Comparison of ENCODE assay signal across 17 cellular contexts in the genomic region with DNA sequence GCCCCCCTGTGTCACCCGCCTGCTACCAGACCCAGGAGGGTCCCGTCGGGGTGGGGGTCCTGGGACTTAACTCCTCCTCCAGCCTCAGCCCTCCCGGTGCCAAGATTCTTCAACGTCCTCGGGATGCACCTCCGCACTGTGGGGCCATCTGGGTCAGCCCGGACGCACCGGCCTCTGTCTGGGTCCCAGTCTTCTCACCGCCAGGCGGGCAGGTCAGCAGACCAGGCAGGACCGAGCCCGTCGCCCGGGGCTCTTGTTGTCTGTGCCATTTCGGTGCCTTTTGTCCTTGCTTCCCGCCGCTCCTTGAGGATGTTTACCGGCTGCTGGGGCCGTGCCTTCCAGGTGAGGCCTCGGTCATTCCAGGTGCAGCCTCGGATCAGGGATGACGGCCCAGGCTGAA. TPM values are rescaled to one million over a fixed set of nuclear protein-coding genes. Genes with fewer than 3 reads are reported as not detected.
DNase-seq lines count a peak whose midpoint lies in the region; ATAC-seq and TF ChIP-seq lines count a peak whose summit lies in the region.
"Had no signal": no experiment of that assay in that cellular context is flagged by ENCODE, and none has a peak within 500 bp of the region (broad histone marks: within the 10 kb centered on the region; RNA-seq: fewer than 3 reads in every experiment).

No MANE protein-coding gene starts in this region.

- H3K4me3 ChIP-seq in SK-N-SH (ENCODE audit: low read depth in 2 of 2, low read length in 1 of 2) (no peak overlapping the region), HUES6 (ENCODE audit: low read depth, low read length) (no peak overlapping the region), endodermal cell (ENCODE audit: low read length) (no peak overlapping the region), osteoblast (ENCODE audit: insufficient read depth, low read length) (no peak overlapping the region)
- H3K4me3 ChIP-seq: BLaER1, GM23248 had no signal

- H4K20me1 ChIP-seq in SK-N-SH (ENCODE audit: insufficient read depth), result no peaks in the 10 kb centered on the region
- no peaks in the 10 kb centered on the region for H4K20me1 ChIP-seq in osteoblast (ENCODE audit: insufficient read depth, low read length)
- H4K20me1 ChIP-seq: BLaER1 had no signal

- CTCF ChIA-PET in SK-N-SH (lab: Yijun Ruan, JAX), result no interaction called here

- ATAC-seq in SK-N-SH treated with all-trans-retinoic acid at 6 μM for 48 hours, result no peak; the same call in 2 of the 3 replicates
- no peak for ATAC-seq in effector memory CD8-positive, alpha-beta T cell (replicated peaks)
- ATAC-seq: HCT116 had no signal

- no peaks in the 10 kb centered on the region for H3K36me3 ChIP-seq in SK-N-SH (replicated peaks in 1 of 2; ENCODE audit: control insufficient read depth in 1 of 2, insufficient read depth in 2 of 2, low read length in 1 of 2)
- no peaks in the 10 kb centered on the region for H3K36me3 ChIP-seq in HUES6 (ENCODE audit: control insufficient read depth, insufficient read depth, low read length)
- no peaks in the 10 kb centered on the region for H3K36me3 ChIP-seq in endodermal cell (ENCODE audit: control insufficient read depth, insufficient read depth, low read length)
- no peaks in the 10 kb centered on the region for H3K36me3 ChIP-seq in osteoblast (ENCODE audit: insufficient read depth, low read length)
- H3K36me3 ChIP-seq: BLaER1 had no signal

- WGBS in SK-N-SH (ENCODE audit: low lambda C conversion rate), result 78% methylated on average over 20 of the region's 24 CpGs
- WGBS in endodermal cell (ENCODE audit: insufficient coverage in 1 of 2, insufficient read length in 1 of 2), 2 experiments, result 90 to 91% methylated on average over 17 to 24 of the region's 24 CpGs

- H3K9ac ChIP-seq in SK-N-SH (no peak overlapping the region), HUES6 (ENCODE audit: low read length) (peak overlapping the region; percentile 12), endodermal cell (ENCODE audit: extremely low read depth, low read length, poor library complexity, severe bottlenecking) (no peak overlapping the region)
- H3K9ac ChIP-seq: BLaER1, GM23248 had no signal

- H3K4me1 ChIP-seq in SK-N-SH (ENCODE audit: control insufficient read depth in 1 of 2, insufficient read depth in 2 of 2, low read depth in 1 of 2, low read length in 1 of 2) (peaks cover 0 to 43% of the 10 kb centered on the region in 2 experiments; a peak in 1 of 4 replicates), HUES6 (ENCODE audit: control insufficient read depth, insufficient read depth, low read length) (no peaks in the 10 kb centered on the region), endodermal cell (ENCODE audit: control insufficient read depth, insufficient read depth, low read length) (no peaks in the 10 kb centered on the region), osteoblast (ENCODE audit: insufficient read depth, low read length) (no peaks in the 10 kb centered on the region)

- no peak overlapping the region for H3K27ac Mint-ChIP-seq in endodermal cell
- H3K27ac Mint-ChIP-seq in effector memory CD8-positive, alpha-beta T cell, result no peak overlapping the region
- H3K27ac Mint-ChIP-seq: CD4-positive, alpha-beta memory T cell had no signal

- H3K27ac ChIP-seq in SK-N-SH (ENCODE audit: low read depth in 2 of 2, low read length in 1 of 2) (no peak overlapping the region), HUES6 (ENCODE audit: low read depth, low read length) (no peak overlapping the region), endodermal cell (ENCODE audit: low read depth, low read length) (no peak overlapping the region), osteoblast (ENCODE audit: low read depth, low read length) (no peak overlapping the region)
- H3K27ac ChIP-seq: BLaER1, GM23248 had no signal

- H3K4me1 Mint-ChIP-seq in endodermal cell, result no peaks in the 10 kb centered on the region
- no peaks in the 10 kb centered on the region for H3K4me1 Mint-ChIP-seq in effector memory CD8-positive, alpha-beta T cell (ENCODE audit: low read depth in 2 of 2)
- H3K4me1 Mint-ChIP-seq: CD14-positive monocyte had no signal

- no peak overlapping the region for H3K4me2 ChIP-seq in SK-N-SH
- no peak overlapping the region for H3K4me2 ChIP-seq in osteoblast (ENCODE audit: insufficient read depth, low read length)
- H3K4me2 ChIP-seq: BLaER1 had no signal

- peaks cover 4% of the 10 kb centered on the region for H3K9me3 Mint-ChIP-seq in endodermal cell
- no peaks in the 10 kb centered on the region for H3K9me3 Mint-ChIP-seq in effector memory CD8-positive, alpha-beta T cell

- H3K27me3 Mint-ChIP-seq in endodermal cell (ENCODE audit: insufficient read depth), result no peaks in the 10 kb centered on the region
- H3K27me3 Mint-ChIP-seq in effector memory CD8-positive, alpha-beta T cell, result peaks cover 31 to 90% of the 10 kb centered on the region in 2 donors

- no peaks in the 10 kb centered on the region for H3K9me3 ChIP-seq in SK-N-SH
- no peaks in the 10 kb centered on the region for H3K9me3 ChIP-seq in HUES6 (ENCODE audit: control insufficient read depth, insufficient read depth, low read depth, low read length)
- H3K9me3 ChIP-seq in endodermal cell (ENCODE audit: control insufficient read depth, low read length), result no peaks in the 10 kb centered on the region
- H3K9me3 ChIP-seq in osteoblast (ENCODE audit: low read depth, low read length), result no peaks in the 10 kb centered on the region
- H3K9me3 ChIP-seq: BLaER1 had no signal

- POLR2A ChIA-PET in SK-N-SH (lab: Yijun Ruan, JAX), result no interaction called here

- no peak for TF ChIP-seq CTCF in SK-N-SH (IDR thresholded peaks at IDR 0.05)
- no peak for TF ChIP-seq CTCF in endodermal cell (conservative IDR thresholded peaks at IDR 0.05)
- TF ChIP-seq CTCF in osteoblast (IDR thresholded peaks at IDR 0.05; ENCODE audit: extremely low read depth, low read depth, low read length), result no peak

- H3K9me2 ChIP-seq in SK-N-SH, result no peaks in the 10 kb centered on the region

- DNase-seq in SK-N-SH (peak; percentile 39), endodermal cell (peak; percentile 39), osteoblast (ENCODE audit: insufficient read length, low spot score, missing footprints) (peak; percentile 67), hypothalamus (lab: John Stamatoyannopoulos, UW) (no peak)
- no peak for DNase-seq in activated CD4-positive, alpha-beta T cell treated with anti-CD3 and anti-CD28 coated beads, Interleukin-2, amount 50 U/mL, for 1 hour
- no peak for DNase-seq in effector memory CD8-positive, alpha-beta T cell
- DNase-seq: 8988T; CD4-positive, alpha-beta memory T cell; DMS79; GDM1; GM23248 had no signal

- H3K36me3 Mint-ChIP-seq in endodermal cell (ENCODE audit: low read depth), result no peaks in the 10 kb centered on the region
- peaks cover 2% of the 10 kb centered on the region for H3K36me3 Mint-ChIP-seq in effector memory CD8-positive, alpha-beta T cell (ENCODE audit: insufficient read depth)
- H3K36me3 Mint-ChIP-seq: CD14-positive monocyte; CD4-positive, alpha-beta memory T cell had no signal

- TF ChIP-seq EP300 in SK-N-SH (IDR thresholded peaks at IDR 0.05; ENCODE audit: borderline replicate concordance in 1 of 2, low read depth in 1 of 2, low read length in 1 of 2), result no peak

- H2AFZ ChIP-seq in SK-N-SH (ENCODE audit: low read depth), result no peak overlapping the region
- no peak overlapping the region for H2AFZ ChIP-seq in osteoblast (ENCODE audit: low read length)
- H2AFZ ChIP-seq: GM23248 had no signal

- no peak overlapping the region for H3K4me3 Mint-ChIP-seq in endodermal cell
- H3K4me3 Mint-ChIP-seq in effector memory CD8-positive, alpha-beta T cell, result no peak overlapping the region
- H3K4me3 Mint-ChIP-seq: CD14-positive monocyte; CD4-positive, alpha-beta memory T cell had no signal

- H3K79me2 ChIP-seq in SK-N-SH (ENCODE audit: insufficient read depth), result no peaks in the 10 kb centered on the region
- H3K79me2 ChIP-seq in osteoblast (ENCODE audit: insufficient read depth, low read length), result no peaks in the 10 kb centered on the region

- no peaks in the 10 kb centered on the region for H3F3A ChIP-seq in SK-N-SH (replicated peaks; ENCODE audit: insufficient read depth)

- TF ChIP-seq RAD21 in SK-N-SH (IDR thresholded peaks at IDR 0.05; ENCODE audit: low read length), result no peak

- H3K27me3 ChIP-seq in SK-N-SH (ENCODE audit: insufficient read depth) (peaks cover 30% of the 10 kb centered on the region), HUES6 (ENCODE audit: control insufficient read depth, insufficient read depth, low read length) (no peaks in the 10 kb centered on the region), endodermal cell (ENCODE audit: control insufficient read depth, insufficient read depth, low read length, poor library complexity, severe bottlenecking) (no peaks in the 10 kb centered on the region), osteoblast (ENCODE audit: insufficient read depth, low read length) (peaks cover 39% of the 10 kb centered on the region)
- H3K27me3 ChIP-seq: BLaER1 had no signal

TF ChIP-seq in SK-N-SH, 30 proteins besides CTCF, POLR2A, EP300 and RAD21 (continues in another document):
- TF ChIP-seq, protein P1, sequence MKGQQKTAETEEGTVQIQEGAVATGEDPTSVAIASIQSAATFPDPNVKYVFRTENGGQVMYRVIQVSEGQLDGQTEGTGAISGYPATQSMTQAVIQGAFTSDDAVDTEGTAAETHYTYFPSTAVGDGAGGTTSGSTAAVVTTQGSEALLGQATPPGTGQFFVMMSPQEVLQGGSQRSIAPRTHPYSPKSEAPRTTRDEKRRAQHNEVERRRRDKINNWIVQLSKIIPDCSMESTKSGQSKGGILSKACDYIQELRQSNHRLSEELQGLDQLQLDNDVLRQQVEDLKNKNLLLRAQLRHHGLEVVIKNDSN (IDR thresholded peaks at IDR 0.05; ENCODE audit: borderline replicate concordance, low read depth), result no peak

TF ChIP-seq in SK-N-SH treated with all-trans-retinoic acid at 6 μM for 48 hours, 23 proteins besides CTCF, POLR2A, EP300 and RAD21 (continues in another document):
- TF ChIP-seq ZNF8 (CRISPR knock-in tag; IDR thresholded peaks at IDR 0.05), result no peak

RNA-seq across cellular contexts. Expression of a gene that starts 32.1 kb away (rescaled TPM):
- 106 and 109 TPM in 2 replicates for polyA plus RNA-seq in SK-N-SH (2012; rRNA removed)
- 71.7 and 94.8 TPM in 2 replicates for polyA plus RNA-seq in SK-N-SH (2012; cell fraction: cytosol; rRNA removed)
- polyA plus RNA-seq in SK-N-SH (2012; cell fraction: nucleus; rRNA removed), result 82.8 and 87.7 TPM in 2 replicates
- total RNA-seq in endodermal cell (10 to 100 TPM; 30.1 to 44.3 TPM), osteoblast (32.1 and 38.7 TPM in 2 replicates)
- 30.0 TPM for polyA plus RNA-seq in endodermal cell (2013, experiment 1 of 2)
- 30.2 TPM for polyA plus RNA-seq in endodermal cell (2013, experiment 2 of 2)

RNA-seq across cellular contexts. Expression of a gene that starts 46.0 kb away (rescaled TPM):
- polyA plus RNA-seq in SK-N-SH (2012; rRNA removed), result 1.5 and 1.8 TPM in 2 replicates
- polyA plus RNA-seq in SK-N-SH (2012; cell fraction: cytosol; rRNA removed), result 0.43 and 0.46 TPM in 2 replicates
- polyA plus RNA-seq in SK-N-SH (2012; cell fraction: nucleus; rRNA removed), result 6.5 and 6.7 TPM in 2 replicates
- total RNA-seq in endodermal cell (1 to 10 TPM; 4.6 to 5.1 TPM), osteoblast (under 0.01 TPM in 2 replicates)
- 0.43 TPM for polyA plus RNA-seq in endodermal cell (2013, experiment 1 of 2)
- polyA plus RNA-seq in endodermal cell (2013, experiment 2 of 2), result 1.1 TPM
- total RNA-seq: A673; CD4-positive, alpha-beta memory T cell; GM23248 had no signal
- polyA plus RNA-seq: CD14-positive monocyte; CD4-positive, alpha-beta memory T cell; GM23248 had no signal

Comparison
In these comparisons a context has a peak if more than half of its experiments do, and no peak if none do; other contexts are left out.
1. DNase-seq: peak in SK-N-SH (single experiment), endodermal cell (single experiment) and osteoblast (single experiment); none in hypothalamus (0 of 51), activated CD4-positive, alpha-beta T cell treated with anti-CD3 and anti-CD28 coated beads, Interleukin-2, amount 50 U/mL, for 1 hour (single experiment) and effector memory CD8-positive, alpha-beta T cell (0 of 3).